Comparison of ENCODE assay signal across 19 cellular contexts in genomic region chr18:53817976-53818950, GRCh38.
DNase-seq lines count a peak whose midpoint lies in the region; ATAC-seq and TF ChIP-seq lines count a peak whose summit lies in the region.
"Had no signal": no experiment of that assay in that cellular context is flagged by ENCODE, and none has a peak within 500 bp of the region (broad histone marks: within the 10 kb centered on the region; RNA-seq: fewer than 3 reads in every experiment).

No MANE protein-coding gene starts in this region.

- H3K4ac ChIP-seq in H9 (ENCODE audit: low read depth, low read length): no peak overlapping the region

- no peak overlapping the region for H4K91ac ChIP-seq in H9 (ENCODE audit: insufficient read length, low read depth, low read length)

- in situ Hi-C loops in mammary epithelial cell (cut with MboI; ENCODE audit: low sequenced_read_pairs in 2 of 2): no loop called here

- peaks cover 5 to 10% of the 10 kb centered on the region in 2 experiments for H3K9me3 Mint-ChIP-seq in H9

- no peaks in the 10 kb centered on the region for H3K27me3 Mint-ChIP-seq in H9 (ENCODE audit: low read depth)

- H2AFZ ChIP-seq in mammary epithelial cell (ENCODE audit: low read depth, low read length) (no peak overlapping the region), H9 (ENCODE audit: low read length) (no peak overlapping the region)

- no peak overlapping the region for H2AK5ac ChIP-seq in H9 (ENCODE audit: insufficient read length, low read length)

- H3K4me3 Mint-ChIP-seq in H9: no peak overlapping the region

- CTCF ChIA-PET in mammary epithelial cell (lab: Charles Lee; ENCODE audit: low non-redundant PET): no interaction called here

- no TSS peak for BruUV-seq in mammary epithelial cell (replicated peaks; lab: Mats Ljungman, UMichigan)

- H3K9me3 ChIP-seq in mammary epithelial cell (replicated peaks; ENCODE audit: insufficient read depth, low read length) (no peaks in the 10 kb centered on the region), H9 (ENCODE audit: control insufficient read depth, low read depth, low read length) (no peaks in the 10 kb centered on the region)

- H3K4me3 ChIP-seq in mammary epithelial cell (replicated peaks in 1 of 3; ENCODE audit: insufficient read depth in 1 of 3, low read depth in 2 of 3, low read length in 3 of 3): no peak overlapping the region
- H3K4me3 ChIP-seq in kidney epithelial cell (ENCODE audit: low read depth, low read length): no peak overlapping the region
- H3K4me3 ChIP-seq: K562 had no signal

- no peak overlapping the region for H3T11ph ChIP-seq in H9 (ENCODE audit: low read length)

- H3K9ac ChIP-seq in mammary epithelial cell (ENCODE audit: insufficient read depth, low read length) (no peak overlapping the region), H9 (ENCODE audit: extremely low read depth, insufficient read length, low read length) (no peak overlapping the region)

- ATAC-seq in GM18520 (IDR thresholded peaks at IDR 0.05; ENCODE audit: unreplicated experiment) (no peak), GM18861 (IDR thresholded peaks at IDR 0.05; ENCODE audit: unreplicated experiment) (no peak), GM21447 (IDR thresholded peaks at IDR 0.05; ENCODE audit: unreplicated experiment) (no peak)
- ATAC-seq: K562, SK-N-SH treated with all-trans-retinoic acid at 6 μM for 48 hours had no signal

- H3K36me3 ChIP-seq in mammary epithelial cell (ENCODE audit: insufficient read depth, low read length): no peaks in the 10 kb centered on the region
- no peaks in the 10 kb centered on the region for H3K36me3 ChIP-seq in kidney epithelial cell (ENCODE audit: control insufficient read depth, insufficient read depth, low read length)

- no peaks in the 10 kb centered on the region for H3K79me2 ChIP-seq in mammary epithelial cell (ENCODE audit: insufficient read depth, low read length)
- no peaks in the 10 kb centered on the region for H3K79me2 ChIP-seq in H9 (ENCODE audit: insufficient read depth, low read length)

- no peak overlapping the region for H2BK12ac ChIP-seq in H9 (ENCODE audit: insufficient read length, low read depth, low read length)

- H4K20me1 ChIP-seq in mammary epithelial cell (ENCODE audit: insufficient read depth, low read length) (no peaks in the 10 kb centered on the region), H9 (ENCODE audit: control insufficient read depth, insufficient read depth, insufficient read length) (no peaks in the 10 kb centered on the region)

- H3K4me2 ChIP-seq in mammary epithelial cell (ENCODE audit: insufficient read depth, low read depth, low read length) (no peak overlapping the region), H9 (ENCODE audit: insufficient read depth, insufficient read length, low read length) (no peak overlapping the region)

- dilution Hi-C loops in mammary epithelial cell (cut with HindIII; ENCODE audit: low sequenced_read_pairs): no loop called here

- H3K27ac ChIP-seq in mammary epithelial cell (ENCODE audit: insufficient read depth, low read depth, low read length) (no peak overlapping the region), H9 (ENCODE audit: insufficient read length, low read depth, low read length) (no peak overlapping the region)
- H3K27ac ChIP-seq: 22Rv1 had no signal

- no peak overlapping the region for H2BK20ac ChIP-seq in H9 (ENCODE audit: low read depth, low read length, poor library complexity, severe bottlenecking)

- H3K14ac ChIP-seq in H9 (ENCODE audit: insufficient read depth, low read length): no peak overlapping the region

- H3K4me1 Mint-ChIP-seq in H9: peaks cover 9 to 10% of the 10 kb centered on the region in 2 experiments

- H3K56ac ChIP-seq in H9 (ENCODE audit: insufficient read length, low read depth, low read length): no peak overlapping the region

- no peaks in the 10 kb centered on the region for H3K23me2 ChIP-seq in H9 (ENCODE audit: insufficient read length, low read depth, low read length, poor library complexity, severe bottlenecking)

- DNase-seq in DMS53 (lab: John Stamatoyannopoulos, UW): peak; percentile 22
- no peak for DNase-seq in DMS53 treated with DMSO at 0.1 percent for 48 hours (lab: John Stamatoyannopoulos, UW; ENCODE audit: unreplicated experiment)
- DNase-seq in mammary epithelial cell: peak; percentile 2
- DNase-seq in kidney epithelial cell (ENCODE audit: low read depth): peak; percentile 47
- no peak for DNase-seq in H9
- DNase-seq: C1 segment of cervical spinal cord; DMS 273 treated with DMSO at 0.1 percent for 48 hours; MV-4-11; NCI-H1417 treated with DMSO at 0.1 percent for 48 hours; NCI-H1930; NCI-H2171 treated with DMSO at 0.1 percent for 48 hours; NK-92 treated with Interleukin-12 subunit alpha and Interleukin-12 subunit beta, amount 100 ng/mL, for 24 hours; SHP77 treated with DMSO at 0.1 percent for 48 hours had no signal

- no peak overlapping the region for H4K8ac ChIP-seq in H9 (replicated peaks; ENCODE audit: insufficient read length, low read depth, low read length)

- peaks cover 7% of the 10 kb centered on the region for H3K27me3 ChIP-seq in mammary epithelial cell (ENCODE audit: insufficient read depth, low read length)
- H3K27me3 ChIP-seq in kidney epithelial cell (ENCODE audit: control insufficient read depth, insufficient read depth, low read length): no peaks in the 10 kb centered on the region
- no peaks in the 10 kb centered on the region for H3K27me3 ChIP-seq in H9 (ENCODE audit: insufficient read depth, low read length)

- H3K27ac Mint-ChIP-seq in H9: peak overlapping the region in 1 of 3 experiments; percentile 16; a peak in 1 of 7 replicates

- H3K18ac ChIP-seq in H9 (ENCODE audit: insufficient read length, low read depth, low read length): no peak overlapping the region

- intact Hi-C loops in mammary epithelial cell (cut with micrococcal nuclease): no loop called here

- peaks cover 0 to 3% (median 3%) of the 10 kb centered on the region in 3 experiments; a peak in 3 of 7 replicates for H3K36me3 Mint-ChIP-seq in H9 (ENCODE audit: insufficient read depth in 1 of 3, low read depth in 3 of 3)

- H3K23ac ChIP-seq in H9 (ENCODE audit: insufficient read length, low read depth, low read length): no peak overlapping the region

- H2BK5ac ChIP-seq in H9 (ENCODE audit: insufficient read length, low read length): no peak overlapping the region

- no peak overlapping the region for H4K5ac ChIP-seq in H9 (ENCODE audit: insufficient read length, low read depth, low read length)

- WGBS in mammary epithelial cell (ENCODE audit: low coverage, missing lambda C conversion rate): 47% methylated on average over 1 of the region's 1 CpG
- WGBS in H9 (ENCODE audit: extremely low coverage, insufficient read length, low lambda C conversion rate): no CpG with 5 or more reads among the region's 1 CpG

- H2BK120ac ChIP-seq in H9 (ENCODE audit: low read depth, low read length, poor library complexity, severe bottlenecking): no peak overlapping the region

- H3K4me1 ChIP-seq in mammary epithelial cell (ENCODE audit: insufficient read depth, low read length) (no peaks in the 10 kb centered on the region), H9 (ENCODE audit: insufficient read depth, low read length) (no peaks in the 10 kb centered on the region; the same call in 1 of the 2 replicates)

- H3K79me1 ChIP-seq in H9 (ENCODE audit: insufficient read depth, low read depth, low read length, poor library complexity, severe bottlenecking): no peaks in the 10 kb centered on the region

- TF ChIP-seq CTCF in mammary epithelial cell (conservative IDR thresholded peaks at IDR 0.05 in 1 of 2, IDR thresholded peaks at IDR 0.05 in 1 of 2; ENCODE audit: extremely low read depth in 1 of 2, insufficient read depth in 1 of 2, low read depth in 1 of 2, low read length in 2 of 2) (no peak), kidney epithelial cell (IDR thresholded peaks at IDR 0.05; ENCODE audit: insufficient read depth, low read length, poor library complexity, severe bottlenecking) (no peak), H9 (conservative IDR thresholded peaks at IDR 0.05) (no peak)

- no peak overlapping the region for H2BK15ac ChIP-seq in H9 (ENCODE audit: low read depth, low read length)

Comparison
In these comparisons a context has a peak if more than half of its experiments do, and no peak if none do; other contexts are left out.
1. DNase-seq: peak in DMS53 (single experiment), mammary epithelial cell (single experiment) and kidney epithelial cell (single experiment); none in DMS53 treated with DMSO at 0.1 percent for 48 hours (single experiment) and H9 (single experiment).